9 cellular contexts compared by ENCODE assay signal in the genomic region with DNA sequence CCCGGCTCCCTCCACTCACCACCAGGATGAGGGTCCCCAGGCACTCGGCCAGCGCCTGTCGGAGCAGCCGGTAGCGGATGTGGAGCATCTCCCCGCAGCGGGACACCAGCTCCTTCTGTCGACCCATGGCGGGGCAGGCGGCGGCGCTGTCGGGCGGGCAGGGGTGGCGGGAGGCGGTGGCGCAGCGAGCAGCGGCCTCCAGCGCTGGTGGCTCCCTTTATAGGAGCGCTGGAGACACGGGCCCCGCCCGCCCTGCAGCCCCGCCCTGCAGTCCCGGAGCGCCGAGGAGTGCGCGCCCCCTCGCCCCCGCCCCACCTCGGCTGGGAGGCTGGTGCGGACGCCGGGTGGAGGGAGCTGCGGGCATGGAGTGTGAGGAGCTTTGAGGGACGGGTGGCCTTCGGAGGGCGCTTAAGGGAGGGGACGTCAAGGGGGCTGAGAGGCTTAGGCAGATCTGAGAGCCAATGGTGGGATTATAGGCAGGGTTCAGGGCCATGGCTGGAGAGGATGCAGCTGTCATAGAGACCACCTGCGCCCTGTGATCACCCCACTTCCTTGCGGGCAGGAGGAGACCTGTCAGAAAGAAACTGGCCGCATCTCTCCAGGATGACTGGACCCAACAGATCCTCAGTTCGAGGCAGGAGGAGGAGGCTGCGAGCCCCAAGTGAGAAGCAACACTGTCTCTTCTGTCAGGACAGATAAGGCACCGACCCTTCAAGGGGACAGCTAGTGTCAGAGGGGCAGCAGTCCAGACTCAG. TPM values are rescaled to one million over a fixed set of nuclear protein-coding genes. Genes with fewer than 3 reads are reported as not detected.
DNase-seq lines count a peak whose midpoint lies in the region; ATAC-seq and TF ChIP-seq lines count a peak whose summit lies in the region.
"Had no signal": no experiment of that assay in that cellular context is flagged by ENCODE, and none has a peak within 500 bp of the region (broad histone marks: within the 10 kb centered on the region; RNA-seq: fewer than 3 reads in every experiment).

A gene (minus strand): TSS at position 190 of the 755 bp plus-strand sequence. CDS start 63 bp downstream, at position 127.

- H3K27ac Mint-ChIP-seq in CD8-positive, alpha-beta memory T cell, result peak within 1 kb of the TSS; percentile 87 to 100 (median 97)
- H3K27ac Mint-ChIP-seq in GM23338, result no peak within 1 kb of the TSS

- peak; percentile 51 to 80 (median 72) for DNase-seq in CD8-positive, alpha-beta memory T cell
- DNase-seq in GM23338 (ENCODE audit: low spot score), result peak; percentile 89
- DNase-seq in NCI-H524 (lab: John Stamatoyannopoulos, UW), result peak; percentile 65 to 86
- DNase-seq in activated CD8-positive, alpha-beta memory T cell treated with anti-CD3 and anti-CD28 coated beads, Interleukin-2, amount 50 U/mL, for 4 hours, result peak; percentile 67
- peak; percentile 81 to 85 for DNase-seq in erythroblast (lab: John Stamatoyannopoulos, UW)
- peak; percentile 70 for DNase-seq in stimulated activated naive CD8-positive, alpha-beta T cell treated with anti-CD3 and anti-CD28 coated beads, Interleukin-15, Interleukin-2, amounts not matched to agents 100 U/mL and 50 U/mL, for 24 hours

- 0 out of 2 replicates have a peak, but pooled peaks cover 8% of the 10 kb centered on the region for H3F3A ChIP-seq in GM23338 (replicated peaks; ENCODE audit: low read depth)

- peaks cover 13% of the 10 kb centered on the region for H3K36me3 ChIP-seq in CD8-positive, alpha-beta memory T cell (ENCODE audit: insufficient read depth, low read length)
- H3K36me3 ChIP-seq in GM23338 (ENCODE audit: insufficient read depth) (no peaks in the 10 kb centered on the region), muscle layer of duodenum (ENCODE audit: control insufficient read depth in 1 of 2, insufficient read depth in 2 of 2, low read length in 2 of 2) (peaks cover 0 to 5% of the 10 kb centered on the region in 2 donors)
- H3K36me3 ChIP-seq: SJSA1 had no signal

- peak within 1 kb of the TSS; percentile 86 for H3K27ac ChIP-seq in CD8-positive, alpha-beta memory T cell (ENCODE audit: low read depth, low read length)
- H3K27ac ChIP-seq in GM23338 (ENCODE audit: low read depth) (no peak within 1 kb of the TSS), muscle layer of duodenum (ENCODE audit: low read length) (peak within 1 kb of the TSS; percentile 69)
- H3K27ac ChIP-seq: SJSA1 had no signal

- H3K4me1 ChIP-seq in CD8-positive, alpha-beta memory T cell (ENCODE audit: insufficient read depth, low read length), result peaks cover 38% of the 10 kb centered on the region
- peaks cover 23% of the 10 kb centered on the region for H3K4me1 ChIP-seq in GM23338 (ENCODE audit: insufficient read depth)
- peaks cover 4 to 10% of the 10 kb centered on the region in 2 donors for H3K4me1 ChIP-seq in muscle layer of duodenum (ENCODE audit: control insufficient read depth in 1 of 2, insufficient read depth in 2 of 2, low read length in 2 of 2)

- H3K79me2 ChIP-seq in GM23338 (replicated peaks; ENCODE audit: insufficient read depth), result no peaks in the 10 kb centered on the region

- TF ChIP-seq POLR2A in erythroblast (IDR thresholded peaks at IDR 0.05; ENCODE audit: low read length), result peak; percentile 56

- H3K4me3 ChIP-seq in CD8-positive, alpha-beta memory T cell (ENCODE audit: low read length), result peak within 1 kb of the TSS; percentile 99
- peak within 1 kb of the TSS; percentile 79 for H3K4me3 ChIP-seq in GM23338
- peak within 1 kb of the TSS; percentile 57 to 68 for H3K4me3 ChIP-seq in muscle layer of duodenum (ENCODE audit: low read depth in 1 of 2, low read length in 2 of 2)
- H3K4me3 ChIP-seq: SJSA1 had no signal

- CTCF ChIA-PET in CD8-positive, alpha-beta memory T cell (lab: Charles Lee), result interaction anchor here (0.8 to 10.6 kb wide), 16 partner anchors 14 to 157 kb away, joined by 3 to 202 read pairs (median 4); a partner anchor contains a TSS

- no peaks in the 10 kb centered on the region for H3K9me3 ChIP-seq in CD8-positive, alpha-beta memory T cell (ENCODE audit: low read length)
- H3K9me3 ChIP-seq in muscle layer of duodenum (ENCODE audit: control insufficient read depth in 1 of 2, low read length in 2 of 2), result no peaks in the 10 kb centered on the region
- H3K9me3 ChIP-seq: SJSA1 had no signal

- H2AFZ ChIP-seq in GM23338, result peak within 1 kb of the TSS; percentile 99

- H3K4me1 Mint-ChIP-seq in CD8-positive, alpha-beta memory T cell, result peaks cover 41 to 66% (median 49%) of the 10 kb centered on the region in 3 donors
- H3K4me1 Mint-ChIP-seq in GM23338, result peaks cover 40% of the 10 kb centered on the region

- H3K4me2 ChIP-seq in GM23338, result peak within 1 kb of the TSS; percentile 95

- peak within 1 kb of the TSS; percentile 85 to 99 (median 88) for H3K4me3 Mint-ChIP-seq in CD8-positive, alpha-beta memory T cell
- H3K4me3 Mint-ChIP-seq in GM23338, result peak within 1 kb of the TSS; percentile 80

- H3K27me3 ChIP-seq in CD8-positive, alpha-beta memory T cell (ENCODE audit: insufficient read depth, low read length, poor library complexity, severe bottlenecking), result no peaks in the 10 kb centered on the region
- peaks cover 26% of the 10 kb centered on the region for H3K27me3 ChIP-seq in GM23338 (ENCODE audit: insufficient read depth)
- H3K27me3 ChIP-seq in muscle layer of duodenum (ENCODE audit: low read depth, low read length), result peaks cover 5% of the 10 kb centered on the region
- H3K27me3 ChIP-seq: SJSA1 had no signal

- H3K36me3 Mint-ChIP-seq in CD8-positive, alpha-beta memory T cell, result peaks cover 0 to 25% (median 2%) of the 10 kb centered on the region in 3 donors
- H3K36me3 Mint-ChIP-seq in GM23338 (ENCODE audit: low read depth), result no peaks in the 10 kb centered on the region

- TF ChIP-seq CTCF in GM23338 (conservative IDR thresholded peaks at IDR 0.05; ENCODE audit: low read depth in 2 of 2), result peak; percentile 13 to 54; a peak in 3 of 4 replicates

- H3K9me2 ChIP-seq in GM23338 (ENCODE audit: insufficient read depth), result no peaks in the 10 kb centered on the region

- H3K9me3 Mint-ChIP-seq in CD8-positive, alpha-beta memory T cell, result no peaks in the 10 kb centered on the region
- H3K9me3 Mint-ChIP-seq in GM23338, result no peaks in the 10 kb centered on the region

- ATAC-seq in GM23338 (peak; percentile 85), HG03442 (IDR thresholded peaks at IDR 0.05; ENCODE audit: unreplicated experiment) (no peak)
- peak; percentile 49 for ATAC-seq in stimulated activated naive CD8-positive, alpha-beta T cell treated with anti-CD3 and anti-CD28 coated beads, Interleukin-15, Interleukin-2, amounts not matched to agents 100 U/mL and 50 U/mL, for 24 hours

- H4K20me1 ChIP-seq in GM23338 (replicated peaks; ENCODE audit: insufficient read depth), result no peaks in the 10 kb centered on the region

- POLR2A ChIA-PET in CD8-positive, alpha-beta memory T cell (lab: Charles Lee), result interaction anchor here (0.6 to 2.4 kb wide), 7 partner anchors 10 to 157 kb away, joined by 3 to 13 read pairs (median 7); a partner anchor contains a TSS

- no peaks in the 10 kb centered on the region for H3K27me3 Mint-ChIP-seq in CD8-positive, alpha-beta memory T cell
- H3K27me3 Mint-ChIP-seq in GM23338 (ENCODE audit: insufficient read depth, low read depth, poor library complexity), result peaks cover 36% of the 10 kb centered on the region

TF ChIP-seq in GM23338, 12 proteins besides CTCF, POLR2A, EP300 and RAD21 (continues in another document):
- no peak for TF ChIP-seq STAT1 (IDR thresholded peaks at IDR 0.05; ENCODE audit: unreplicated experiment)
- TF ChIP-seq ZNF114 (CRISPR knock-in tag; IDR thresholded peaks at IDR 0.05), result no peak
- no peak for TF ChIP-seq POLR2AphosphoS5 (IDR thresholded peaks at IDR 0.05; ENCODE audit: low read depth)
- TF ChIP-seq, protein P1, sequence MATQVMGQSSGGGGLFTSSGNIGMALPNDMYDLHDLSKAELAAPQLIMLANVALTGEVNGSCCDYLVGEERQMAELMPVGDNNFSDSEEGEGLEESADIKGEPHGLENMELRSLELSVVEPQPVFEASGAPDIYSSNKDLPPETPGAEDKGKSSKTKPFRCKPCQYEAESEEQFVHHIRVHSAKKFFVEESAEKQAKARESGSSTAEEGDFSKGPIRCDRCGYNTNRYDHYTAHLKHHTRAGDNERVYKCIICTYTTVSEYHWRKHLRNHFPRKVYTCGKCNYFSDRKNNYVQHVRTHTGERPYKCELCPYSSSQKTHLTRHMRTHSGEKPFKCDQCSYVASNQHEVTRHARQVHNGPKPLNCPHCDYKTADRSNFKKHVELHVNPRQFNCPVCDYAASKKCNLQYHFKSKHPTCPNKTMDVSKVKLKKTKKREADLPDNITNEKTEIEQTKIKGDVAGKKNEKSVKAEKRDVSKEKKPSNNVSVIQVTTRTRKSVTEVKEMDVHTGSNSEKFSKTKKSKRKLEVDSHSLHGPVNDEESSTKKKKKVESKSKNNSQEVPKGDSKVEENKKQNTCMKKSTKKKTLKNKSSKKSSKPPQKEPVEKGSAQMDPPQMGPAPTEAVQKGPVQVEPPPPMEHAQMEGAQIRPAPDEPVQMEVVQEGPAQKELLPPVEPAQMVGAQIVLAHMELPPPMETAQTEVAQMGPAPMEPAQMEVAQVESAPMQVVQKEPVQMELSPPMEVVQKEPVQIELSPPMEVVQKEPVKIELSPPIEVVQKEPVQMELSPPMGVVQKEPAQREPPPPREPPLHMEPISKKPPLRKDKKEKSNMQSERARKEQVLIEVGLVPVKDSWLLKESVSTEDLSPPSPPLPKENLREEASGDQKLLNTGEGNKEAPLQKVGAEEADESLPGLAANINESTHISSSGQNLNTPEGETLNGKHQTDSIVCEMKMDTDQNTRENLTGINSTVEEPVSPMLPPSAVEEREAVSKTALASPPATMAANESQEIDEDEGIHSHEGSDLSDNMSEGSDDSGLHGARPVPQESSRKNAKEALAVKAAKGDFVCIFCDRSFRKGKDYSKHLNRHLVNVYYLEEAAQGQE (IDR thresholded peaks at IDR 0.05; ENCODE audit: unreplicated experiment), result no peak

RNA-seq across cellular contexts. Expression of the gene that starts here (rescaled TPM):
- total RNA-seq in CD8-positive, alpha-beta memory T cell, result 1 to 10 TPM; 8.7 to 9.3 TPM
- polyA plus RNA-seq in CD8-positive, alpha-beta memory T cell, result 183 TPM
- 3.5 and 3.8 TPM in 2 replicates for total RNA-seq in GM23338 (2014; rRNA removed; shearing (Covaris generic))
- polyA plus RNA-seq in GM23338 (2016; fragmentation: Nextera tagmentation; extraction: Ambion mirVana), result 1.4 and 1.6 TPM in 2 replicates
- total RNA-seq: SJSA1 had no signal

Comparison
In these comparisons a context has a peak if more than half of its experiments do, and no peak if none do; other contexts are left out.
1. RNA of the gene that starts here (polyA plus RNA-seq): 183 TPM in CD8-positive, alpha-beta memory T cell (single experiment); 1.4 to 1.6 TPM in GM23338; every median in the first group is over 10 times any median in the second.
2. Peak in every context shown above with its lines, with median percentiles within 50 percentile points of each other: DNase-seq and H3K4me3 ChIP-seq.